Comparison of ENCODE assay signal across 1 cellular context in genomic region chr1:84634536-84635205, GRCh38.
TF ChIP-seq lines count a peak whose summit lies in the region.

No MANE protein-coding gene starts in this region.

TF ChIP-seq in K562, 482 proteins besides CTCF, POLR2A, EP300 and RAD21 (continues in another document):
- no peak for TF ChIP-seq FOXK1 (CRISPR knock-in tag; IDR thresholded peaks at IDR 0.05; ENCODE audit: borderline replicate concordance)
- no peak for TF ChIP-seq PRDM10 (IDR thresholded peaks at IDR 0.05; ENCODE audit: partially characterized antibody)
- TF ChIP-seq ZNF253 (CRISPR knock-in tag; conservative IDR thresholded peaks at IDR 0.05): no peak
- peak; percentile 78 for TF ChIP-seq C11orf30 (IDR thresholded peaks at IDR 0.05; ENCODE audit: low read depth)
- TF ChIP-seq ZBTB34 (CRISPR knock-in tag; IDR thresholded peaks at IDR 0.05): no peak
- TF ChIP-seq CTBP1 (IDR thresholded peaks at IDR 0.05; ENCODE audit: borderline replicate concordance): no peak
- peak; percentile 56; the same call in 1 of the 2 replicates for TF ChIP-seq MAFG (tag; conservative IDR thresholded peaks at IDR 0.05)
- no peak for TF ChIP-seq ZNF592 (IDR thresholded peaks at IDR 0.05)
- no peak for TF ChIP-seq YY1 (IDR thresholded peaks at IDR 0.05; ENCODE audit: borderline replicate concordance in 1 of 3, control insufficient read depth in 1 of 3, extremely low read depth in 1 of 3, insufficient read depth in 3 of 3, insufficient read length in 1 of 3, insufficient replicate concordance in 2 of 3, low read depth in 1 of 3, low read length in 2 of 3)
- TF ChIP-seq ZC3H11A (IDR thresholded peaks at IDR 0.05; ENCODE audit: low read depth, low read length): no peak
- no peak for TF ChIP-seq RBM22 (IDR thresholded peaks at IDR 0.05; ENCODE audit: low read depth, low read length, poor library complexity, severe bottlenecking)
- no peak for TF ChIP-seq NFIC (IDR thresholded peaks at IDR 0.05)
- TF ChIP-seq TSHZ1 (CRISPR knock-in tag; IDR thresholded peaks at IDR 0.05): no peak
- no peak for TF ChIP-seq HNRNPL (IDR thresholded peaks at IDR 0.05; ENCODE audit: low read depth, low read length)
- no peak for TF ChIP-seq SAFB2 (IDR thresholded peaks at IDR 0.05; ENCODE audit: borderline replicate concordance, low read depth, low read length, severe bottlenecking)
- TF ChIP-seq RERE (CRISPR knock-in tag; IDR thresholded peaks at IDR 0.05; ENCODE audit: borderline replicate concordance): no peak
- no peak for TF ChIP-seq ZNF146 (CRISPR knock-in tag; IDR thresholded peaks at IDR 0.05; ENCODE audit: unreplicated experiment)
- no peak for TF ChIP-seq NFE2L1 (tag; IDR thresholded peaks at IDR 0.05; ENCODE audit: borderline replicate concordance, low read depth)
- no peak for TF ChIP-seq PYGO2 (tag; IDR thresholded peaks at IDR 0.05)
- no peak for TF ChIP-seq ZNF584 (CRISPR knock-in tag; IDR thresholded peaks at IDR 0.05; ENCODE audit: low read depth)
- TF ChIP-seq NCOA1 (IDR thresholded peaks at IDR 0.05; ENCODE audit: low read depth): no peak
- TF ChIP-seq ZNF57 (CRISPR knock-in tag; IDR thresholded peaks at IDR 0.05): no peak
- no peak for TF ChIP-seq MYC (IDR thresholded peaks at IDR 0.05; ENCODE audit: low read depth, low read length)
- no peak for TF ChIP-seq MYC (CRISPR knock-in tag; IDR thresholded peaks at IDR 0.05; ENCODE audit: borderline replicate concordance, low read depth)
- TF ChIP-seq ZNF655 (CRISPR knock-in tag; IDR thresholded peaks at IDR 0.05): no peak
- no peak for TF ChIP-seq CBX8 (IDR thresholded peaks at IDR 0.05; ENCODE audit: borderline replicate concordance, extremely low read depth, low read depth, low read length, poor library complexity, severe bottlenecking)
- no peak for TF ChIP-seq SNAPC5 (CRISPR knock-in tag; IDR thresholded peaks at IDR 0.05)
- no peak for TF ChIP-seq NBN (IDR thresholded peaks at IDR 0.05; ENCODE audit: low read depth)
- TF ChIP-seq MAFK (IDR thresholded peaks at IDR 0.05; ENCODE audit: low read length): peak; percentile 49; the same call in 1 of the 2 replicates
- no peak for TF ChIP-seq HDAC1 (IDR thresholded peaks at IDR 0.05)
- TF ChIP-seq E2F3 (CRISPR knock-in tag; IDR thresholded peaks at IDR 0.05): no peak
- TF ChIP-seq FOXA1 (IDR thresholded peaks at IDR 0.05; ENCODE audit: borderline replicate concordance): no peak
- TF ChIP-seq TCFL5 (CRISPR knock-in tag; conservative IDR thresholded peaks at IDR 0.05): no peak
- TF ChIP-seq ZNF280B (CRISPR knock-in tag; IDR thresholded peaks at IDR 0.05): no peak
- TF ChIP-seq DLX4 (CRISPR knock-in tag; IDR thresholded peaks at IDR 0.05): no peak
- TF ChIP-seq NUFIP1 (IDR thresholded peaks at IDR 0.05; ENCODE audit: partially characterized antibody): no peak
- no peak for TF ChIP-seq TEAD2 (tag; IDR thresholded peaks at IDR 0.05)
- no peak for TF ChIP-seq ZNF75A (CRISPR knock-in tag; IDR thresholded peaks at IDR 0.05)
- peak; percentile 35; the same call in 1 of the 2 replicates for TF ChIP-seq MAFF (IDR thresholded peaks at IDR 0.05; ENCODE audit: low read length)
- TF ChIP-seq FOSL1 (tag; conservative IDR thresholded peaks at IDR 0.05): no peak
